15 cellular contexts compared by ENCODE assay signal in genomic region chr1:161966076-161966475, GRCh38. TPM values are rescaled to one million over a fixed set of nuclear protein-coding genes. Genes with fewer than 3 reads are reported as not detected.
DNase-seq lines count a peak whose midpoint lies in the region; ATAC-seq and TF ChIP-seq lines count a peak whose summit lies in the region.
"Had no signal": no experiment of that assay in that cellular context is flagged by ENCODE, and none has a peak within 500 bp of the region (broad histone marks: within the 10 kb centered on the region; RNA-seq: fewer than 3 reads in every experiment).

No MANE protein-coding gene starts in this region.

- DNase-seq in A673 (ENCODE audit: low spot score) (peak; percentile 16), EH (ENCODE audit: low read depth) (peak; percentile 31), astrocyte of the spinal cord (ENCODE audit: low read depth, low spot score) (peak; percentile 56), osteoblast (ENCODE audit: insufficient read length, low spot score, missing footprints) (peak; percentile 48), NCI-H526 treated with DMSO at 0.1 percent for 48 hours (lab: John Stamatoyannopoulos, UW) (no peak)
- DNase-seq in stimulated activated CD4-positive, alpha-beta T cell treated with anti-CD3 and anti-CD28 coated beads, Interleukin-4, amount 100 ng/mL, for 4 hours, result no peak
- DNase-seq: BE2C; Caco-2; CD8-positive, alpha-beta memory T cell; DND-41; HCEC 1CT; HFFc6 had no signal

- CTCF ChIA-PET in A673 (lab: Charles Lee), result no interaction called here

- no peak for TF ChIP-seq CTCF in A673 (conservative IDR thresholded peaks at IDR 0.05; ENCODE audit: low read depth, low read length)
- no peak for TF ChIP-seq CTCF in astrocyte of the spinal cord (IDR thresholded peaks at IDR 0.05; ENCODE audit: low read depth, low read length)
- TF ChIP-seq CTCF in osteoblast (IDR thresholded peaks at IDR 0.05; ENCODE audit: extremely low read depth, low read depth, low read length), result no peak

- H3K27ac ChIP-seq in A673 (ENCODE audit: low read depth, low read length, poor library complexity, severe bottlenecking) (no peak overlapping the region), osteoblast (ENCODE audit: low read depth, low read length) (no peak overlapping the region)
- H3K27ac ChIP-seq: C4-2B had no signal

- H2AFZ ChIP-seq in osteoblast (ENCODE audit: low read length), result no peak overlapping the region

- in situ Hi-C loops in astrocyte of the spinal cord (cut with HindIII; ENCODE audit: low sequenced_read_pairs), result no loop called here

- POLR2A ChIA-PET in A673 (lab: Charles Lee; ENCODE audit: low non-redundant PET), result no interaction called here

- H3K27me3 ChIP-seq in A673 (replicated peaks; ENCODE audit: insufficient read depth, low read depth, low read length, poor library complexity), result no peaks in the 10 kb centered on the region
- H3K27me3 ChIP-seq in osteoblast (ENCODE audit: insufficient read depth, low read length), result no peaks in the 10 kb centered on the region
- H3K27me3 ChIP-seq: BE2C had no signal

- peaks cover 26% of the 10 kb centered on the region for H3K4me1 ChIP-seq in A673 (ENCODE audit: insufficient read depth, low read length, poor library complexity, severe bottlenecking)
- peaks cover 28% of the 10 kb centered on the region for H3K4me1 ChIP-seq in osteoblast (ENCODE audit: insufficient read depth, low read length)
- H3K4me1 ChIP-seq: BE2C, Caco-2 had no signal

- H3K36me3 ChIP-seq in A673 (ENCODE audit: insufficient read depth, low read length, poor library complexity, severe bottlenecking), result no peaks in the 10 kb centered on the region
- no peaks in the 10 kb centered on the region for H3K36me3 ChIP-seq in osteoblast (ENCODE audit: insufficient read depth, low read length)
- H3K36me3 ChIP-seq: BE2C had no signal

- H3K9me3 ChIP-seq in A673 (ENCODE audit: low read depth, low read length, poor library complexity, severe bottlenecking) (no peaks in the 10 kb centered on the region), osteoblast (ENCODE audit: low read depth, low read length) (no peaks in the 10 kb centered on the region)
- H3K9me3 ChIP-seq: BE2C, Caco-2 had no signal

- no peak for ATAC-seq in GM21529 (IDR thresholded peaks at IDR 0.05; ENCODE audit: unreplicated experiment)
- ATAC-seq: HepG2 had no signal

- H3K4me3 ChIP-seq in A673 (ENCODE audit: low read depth, low read length, poor library complexity, severe bottlenecking), result no peak overlapping the region
- H3K4me3 ChIP-seq in astrocyte of the spinal cord (ENCODE audit: low read depth, low read length), result no peak overlapping the region
- no peak overlapping the region for H3K4me3 ChIP-seq in osteoblast (ENCODE audit: insufficient read depth, low read length)

- H3K4me2 ChIP-seq in osteoblast (ENCODE audit: insufficient read depth, low read length), result no peak overlapping the region

- no peaks in the 10 kb centered on the region for H4K20me1 ChIP-seq in osteoblast (ENCODE audit: insufficient read depth, low read length)

- intact Hi-C loops in A673 (cut with micrococcal nuclease; ENCODE audit: unreplicated experiment), result no loop called here

- H3K79me2 ChIP-seq in osteoblast (ENCODE audit: insufficient read depth, low read length), result no peaks in the 10 kb centered on the region

- BruUV-seq in A673 (replicated peaks; lab: Mats Ljungman, UMichigan), result no TSS peak

RNA-seq across cellular contexts. Expression of gene OLFML2B, which starts 57.6 kb away (rescaled TPM):
- 3.4 and 3.7 TPM in 2 replicates for total RNA-seq in A673 (2021)
- total RNA-seq in osteoblast, result 49.9 and 58.9 TPM in 2 replicates
- total RNA-seq: HepG2 had no signal

Comparison
In these comparisons a context has a peak if more than half of its experiments do, and no peak if none do; other contexts are left out.
1. DNase-seq: peak in A673 (single experiment), EH (single experiment), astrocyte of the spinal cord (single experiment) and osteoblast (single experiment); none in stimulated activated CD4-positive, alpha-beta T cell treated with anti-CD3 and anti-CD28 coated beads, Interleukin-4, amount 100 ng/mL, for 4 hours (0 of 2) and NCI-H526 treated with DMSO at 0.1 percent for 48 hours (single experiment).
2. RNA of gene OLFML2B, which starts 57.6 kb away (total RNA-seq): 49.9 to 58.9 TPM in osteoblast; 3.4 to 3.7 TPM in A673; every median in the first group is over 10 times any median in the second.